ENCODE assay signal across 8 cellular contexts in the genomic region with DNA sequence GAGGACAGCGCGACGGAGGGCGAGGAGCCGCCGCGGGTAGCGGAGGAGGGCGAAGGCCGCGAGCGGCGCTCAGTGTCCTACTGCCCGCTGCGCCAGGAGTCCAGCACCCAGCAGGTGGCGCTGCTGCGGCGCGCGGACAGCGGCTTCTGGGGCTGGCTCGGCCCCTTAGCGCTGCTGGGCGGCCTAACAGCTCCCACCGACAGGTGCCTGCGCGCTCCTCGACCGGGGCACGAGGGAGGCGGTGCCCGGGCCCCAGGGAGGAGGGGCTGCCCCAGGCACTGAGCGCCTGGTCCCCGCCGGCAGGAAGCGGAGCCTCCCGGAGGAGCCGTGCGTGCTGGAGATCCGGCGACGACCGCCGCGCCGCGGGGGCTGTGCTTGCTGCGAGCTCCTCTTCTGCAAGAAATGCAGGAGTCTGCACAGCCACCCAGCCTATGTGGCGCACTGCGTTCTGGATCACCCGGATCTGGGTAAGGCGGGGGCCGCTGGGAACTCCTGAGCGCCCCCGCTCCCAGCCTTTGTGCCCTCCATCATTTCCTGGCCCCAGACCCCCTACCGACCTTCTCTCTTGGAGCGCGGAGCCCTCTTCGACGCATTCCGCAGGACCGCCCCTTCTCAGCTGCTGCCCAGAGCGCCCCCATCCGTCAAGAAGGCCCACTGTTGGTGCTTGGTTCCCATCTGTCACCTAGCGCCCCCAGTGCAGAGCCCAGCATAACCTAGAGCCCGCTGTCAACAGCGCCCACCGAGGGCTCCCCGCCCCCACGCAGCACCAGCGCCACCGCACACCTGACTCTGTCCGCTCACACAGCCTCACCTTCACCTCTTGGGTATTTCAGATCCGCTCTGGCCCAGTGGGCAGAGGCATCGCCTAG. TPM values are rescaled to one million over a fixed set of nuclear protein-coding genes. Genes with fewer than 3 reads are reported as not detected.
DNase-seq lines count a peak whose midpoint lies in the region; ATAC-seq, FAIRE-seq and TF ChIP-seq lines count a peak whose summit lies in the region.

No MANE protein-coding gene starts in this region.

- DNase-seq in DMS53 (lab: John Stamatoyannopoulos, UW) (peak; percentile 95), Kasumi-1 (lab: John Stamatoyannopoulos, UW) (peak; percentile 87 to 91), RCC 7860 (ENCODE audit: low spot score) (peak; percentile 81), fibroblast of mammary gland (ENCODE audit: low read depth) (peak; percentile 75), natural killer cell (peak; percentile 87)
- peak; percentile 69 to 79 for DNase-seq in activated T-helper 1 cell treated with anti-CD3 and anti-CD28 coated beads, Interleukin-2, amount 50 U/mL, for 16 hours (ENCODE audit: low read depth in 1 of 2, low spot score in 1 of 2)
- DNase-seq in stimulated activated naive B cell treated with anti-CD40 and anti-IgM and Interleukin-4, amounts not matched to agents 10 μg/mL and 1 μg/mL and 100 μg/mL, for 72 hours = peak; percentile 86

- TF ChIP-seq CTCF in fibroblast of mammary gland (conservative IDR thresholded peaks at IDR 0.05; ENCODE audit: control insufficient read depth, insufficient read depth, low read depth, low read length) (peak; percentile 63), natural killer cell (IDR thresholded peaks at IDR 0.05) (peak; percentile 85)

- FAIRE-seq in RCC 7860 (lab: Jason Lieb, UNC) = no peak

- H3K27me3 Mint-ChIP-seq in natural killer cell (ENCODE audit: low read depth in 2 of 2) = peaks cover 5 to 7% of the 10 kb centered on the region in 2 donors
- H3K27me3 Mint-ChIP-seq in stimulated activated naive B cell treated with anti-CD40 and anti-IgM and Interleukin-4, amounts not matched to agents 10 μg/mL and 1 μg/mL and 100 μg/mL, for 72 hours = peaks cover 4 to 17% of the 10 kb centered on the region in 2 donors

- no peak overlapping the region for H3K4me3 ChIP-seq in fibroblast of mammary gland (ENCODE audit: control insufficient read depth, low read depth, low read length)

- peak overlapping the region; percentile 95 for H3K4me3 Mint-ChIP-seq in natural killer cell
- peak overlapping the region; percentile 87 to 90 for H3K4me3 Mint-ChIP-seq in stimulated activated naive B cell treated with anti-CD40 and anti-IgM and Interleukin-4, amounts not matched to agents 10 μg/mL and 1 μg/mL and 100 μg/mL, for 72 hours

- intact Hi-C loops in natural killer cell (cut with micrococcal nuclease) = loop anchor here (1.0 kb wide), 1 partner anchor 45 kb away; a partner anchor contains a TSS

- H3K36me3 Mint-ChIP-seq in natural killer cell = no peaks in the 10 kb centered on the region
- H3K36me3 Mint-ChIP-seq in stimulated activated naive B cell treated with anti-CD40 and anti-IgM and Interleukin-4, amounts not matched to agents 10 μg/mL and 1 μg/mL and 100 μg/mL, for 72 hours = no peaks in the 10 kb centered on the region

- H3K4me1 Mint-ChIP-seq in natural killer cell = peaks cover 6 to 9% of the 10 kb centered on the region in 2 donors
- peaks cover 8 to 11% of the 10 kb centered on the region in 2 donors for H3K4me1 Mint-ChIP-seq in stimulated activated naive B cell treated with anti-CD40 and anti-IgM and Interleukin-4, amounts not matched to agents 10 μg/mL and 1 μg/mL and 100 μg/mL, for 72 hours

- H3K27ac Mint-ChIP-seq in natural killer cell = peak overlapping the region; percentile 66 to 88
- H3K27ac Mint-ChIP-seq in stimulated activated naive B cell treated with anti-CD40 and anti-IgM and Interleukin-4, amounts not matched to agents 10 μg/mL and 1 μg/mL and 100 μg/mL, for 72 hours = peak overlapping the region; percentile 2

- no peaks in the 10 kb centered on the region for H3K9me3 Mint-ChIP-seq in natural killer cell
- no peaks in the 10 kb centered on the region for H3K9me3 Mint-ChIP-seq in stimulated activated naive B cell treated with anti-CD40 and anti-IgM and Interleukin-4, amounts not matched to agents 10 μg/mL and 1 μg/mL and 100 μg/mL, for 72 hours

- ATAC-seq in GM21786 (IDR thresholded peaks at IDR 0.05; ENCODE audit: unreplicated experiment) (peak; percentile 82), natural killer cell (peak; percentile 86 to 92 (median 88))
- ATAC-seq in stimulated activated naive B cell treated with anti-CD40 and anti-IgM and Interleukin-4, amounts not matched to agents 10 μg/mL and 1 μg/mL and 100 μg/mL, for 72 hours (replicated peaks) = peak; percentile 92 to 93

RNA-seq across cellular contexts. Expression of a gene that starts 3.7 kb away (rescaled TPM):
- not detected for total RNA-seq in natural killer cell

RNA-seq across cellular contexts. Expression of a gene that starts 11.3 kb away (rescaled TPM):
- under 1 TPM in 1 of 3 donors, not detected in 2; 0.23 TPM for total RNA-seq in natural killer cell

RNA-seq across cellular contexts. Expression of a gene that starts 31.1 kb away (rescaled TPM):
- 1 to 10 TPM in 1 of 3 donors, not detected in 2; 1.1 TPM for total RNA-seq in natural killer cell

RNA-seq across cellular contexts. Expression of a gene that starts 32.9 kb away (rescaled TPM):
- total RNA-seq in natural killer cell = under 1 TPM in 1 of 3 donors, not detected in 2; 0.07 TPM

RNA-seq across cellular contexts. Expression of a gene that starts 44.9 kb away (rescaled TPM):
- 100 to 1,000 TPM; 214 to 253 (median 214) TPM for total RNA-seq in natural killer cell
